Comparison of ENCODE assay signal across 32 cellular contexts in genomic region chr2:64013053-64013452, GRCh38.
"Had no signal": no experiment of that assay in that cellular context is flagged by ENCODE, and none has a peak within 500 bp of the region (broad histone marks: within the 10 kb centered on the region; RNA-seq: fewer than 3 reads in every experiment).

No MANE protein-coding gene starts in this region.

- H3K27me3 Mint-ChIP-seq: activated CD4-positive, alpha-beta memory T cell treated with anti-CD3 and anti-CD28 coated beads for 36 hours; activated CD4-positive, alpha-beta T cell treated with anti-CD3 and anti-CD28 coated beads, Interleukin-2, amount 10 ng/mL, durations not matched to agents 24 days and 14 days; activated naive CD8-positive, alpha-beta T cell treated with anti-CD3 and anti-CD28 coated beads for 36 hours; effector memory CD8-positive, alpha-beta T cell; naive thymus-derived CD4-positive, alpha-beta T cell; stimulated activated memory B cell treated with anti-CD40 and anti-IgM and Interleukin-4, amounts not matched to agents 10 μg/mL and 1 μg/mL and 100 μg/mL, for 72 hours; stimulated activated naive CD8-positive, alpha-beta T cell treated with anti-CD3 and anti-CD28 coated beads, Interleukin-15, amount 100 ng/mL, for 72 hours; type B pancreatic cell had no signal

- H3K4me3 ChIP-seq: ascending aorta, heart left ventricle, pancreas, prostate gland, skin epidermis, uterus had no signal

- H3K27me3 ChIP-seq: ascending aorta, brain microvascular endothelial cell, heart left ventricle, pancreas, uterus had no signal

- H3K4me1 ChIP-seq: prostate gland, uterus had no signal

- H3K9me3 ChIP-seq: ascending aorta, heart left ventricle, pancreas, prostate gland, uterus had no signal

- H3K36me3 Mint-ChIP-seq: activated CD4-positive, alpha-beta memory T cell treated with anti-CD3 and anti-CD28 coated beads for 36 hours had no signal

- H3K27ac ChIP-seq: ascending aorta, brain microvascular endothelial cell, heart left ventricle, pancreas, prostate gland, skin epidermis, uterus, WERI-Rb-1 had no signal

- H3K9me3 Mint-ChIP-seq: activated CD4-positive, alpha-beta memory T cell treated with anti-CD3 and anti-CD28 coated beads for 36 hours; activated T-helper 2 cell treated with anti-CD3 and anti-CD28 coated beads, Interferon-gamma antibody, Interleukin-2, Interleukin-4, amounts not matched to agents 10 μg/mL and 5 μg/mL and 100 μg/mL, durations not matched to agents 14 hours and 24 hours and 36 hours; effector memory CD8-positive, alpha-beta T cell; naive thymus-derived CD4-positive, alpha-beta T cell; stimulated activated memory B cell treated with anti-CD40 and anti-IgM and Interleukin-4, amounts not matched to agents 10 μg/mL and 1 μg/mL and 100 μg/mL, for 72 hours; stimulated activated naive CD8-positive, alpha-beta T cell treated with anti-CD3 and anti-CD28 coated beads, Interleukin-15, amount 100 ng/mL, for 72 hours; T-helper 1 cell treated with Interleukin-12 subunit alpha and Interleukin-12 subunit beta and Interleukin-4 antibody, amounts not matched to agents 30 μg/mL and 1 μg/mL, for 36 hours; type B pancreatic cell had no signal

- ATAC-seq: effector memory CD8-positive, alpha-beta T cell; heart left ventricle; naive thymus-derived CD4-positive, alpha-beta T cell; pancreas; sciatic nerve; stimulated activated memory B cell treated with anti-CD40 and anti-IgM and Interleukin-4, amounts not matched to agents 10 μg/mL and 1 μg/mL and 100 μg/mL, for 72 hours; stimulated activated naive CD8-positive, alpha-beta T cell treated with anti-CD3 and anti-CD28 coated beads, Interleukin-15, amount 100 ng/mL, for 72 hours had no signal

- H3K36me3 ChIP-seq: ascending aorta, brain microvascular endothelial cell, heart left ventricle, pancreas, prostate gland, uterus, WERI-Rb-1 had no signal

- H3K4me3 Mint-ChIP-seq: activated CD4-positive, alpha-beta memory T cell treated with anti-CD3 and anti-CD28 coated beads for 36 hours; activated CD4-positive, alpha-beta T cell treated with anti-CD3 and anti-CD28 coated beads, Interleukin-2, amount 10 ng/mL, durations not matched to agents 24 days and 14 days; activated naive CD8-positive, alpha-beta T cell treated with anti-CD3 and anti-CD28 coated beads for 36 hours; effector memory CD8-positive, alpha-beta T cell; stimulated activated memory B cell treated with anti-CD40 and anti-IgM and Interleukin-4, amounts not matched to agents 10 μg/mL and 1 μg/mL and 100 μg/mL, for 72 hours; T-helper 1 cell treated with Interleukin-12 subunit alpha and Interleukin-12 subunit beta and Interleukin-4 antibody, amounts not matched to agents 30 μg/mL and 1 μg/mL, for 36 hours; type B pancreatic cell had no signal

- H3K27ac Mint-ChIP-seq: activated CD4-positive, alpha-beta memory T cell treated with anti-CD3 and anti-CD28 coated beads for 36 hours; activated T-helper 2 cell treated with anti-CD3 and anti-CD28 coated beads, Interferon-gamma antibody, Interleukin-2, Interleukin-4, amounts not matched to agents 10 μg/mL and 5 μg/mL and 100 μg/mL, durations not matched to agents 14 hours and 24 hours and 36 hours; effector memory CD8-positive, alpha-beta T cell; stimulated activated memory B cell treated with anti-CD40 and anti-IgM and Interleukin-4, amounts not matched to agents 10 μg/mL and 1 μg/mL and 100 μg/mL, for 72 hours; T-helper 1 cell treated with Interleukin-12 subunit alpha and Interleukin-12 subunit beta and Interleukin-4 antibody, amounts not matched to agents 30 μg/mL and 1 μg/mL, for 36 hours; type B pancreatic cell had no signal

- DNase-seq: activated CD4-positive, alpha-beta memory T cell treated with anti-CD3 and anti-CD28 coated beads for 36 hours; activated CD4-positive, alpha-beta T cell treated with anti-CD3 and anti-CD28 coated beads, Interleukin-2, amount 10 ng/mL, durations not matched to agents 24 days and 14 days; activated CD4-positive, CD25-positive, alpha-beta regulatory T cell treated with anti-CD3 and anti-CD28 coated beads, Interleukin-2, amount 50 U/mL, for 72 hours; activated CD8-positive, alpha-beta memory T cell treated with anti-CD3 and anti-CD28 coated beads, Interleukin-2, amount 50 U/mL, for 4 hours; activated naive CD8-positive, alpha-beta T cell treated with anti-CD3 and anti-CD28 coated beads for 36 hours; activated T-cell treated with anti-CD3 and anti-CD28 coated beads, Interleukin-2, amount 50 U/mL, for 1 hour; brain microvascular endothelial cell; cortex of kidney; effector memory CD8-positive, alpha-beta T cell; heart left ventricle; hypothalamus; midbrain; naive thymus-derived CD4-positive, alpha-beta T cell; nucleus accumbens; pancreas; retina; stimulated activated CD4-positive, alpha-beta T cell treated with anti-CD3 and anti-CD28 coated beads, Interleukin-1b, Interleukin-23, amount 100 ng/mL, for 48 hours; stimulated activated CD4-positive, alpha-beta T cell treated with anti-CD3 and anti-CD28 coated beads, Interleukin-4, amount 100 ng/mL, for 4 hours; stimulated activated CD8-positive, alpha-beta memory T cell treated with anti-CD3 and anti-CD28 coated beads, Interleukin-4, amount 100 ng/mL, for 48 hours; stimulated activated naive CD8-positive, alpha-beta T cell treated with anti-CD3 and anti-CD28 coated beads, Interleukin-15, amount 100 ng/mL, for 72 hours; substantia nigra; T1000; uterus; WERI-Rb-1 had no signal
